ENCODE assay signal across 8 cellular contexts in the genomic region with DNA sequence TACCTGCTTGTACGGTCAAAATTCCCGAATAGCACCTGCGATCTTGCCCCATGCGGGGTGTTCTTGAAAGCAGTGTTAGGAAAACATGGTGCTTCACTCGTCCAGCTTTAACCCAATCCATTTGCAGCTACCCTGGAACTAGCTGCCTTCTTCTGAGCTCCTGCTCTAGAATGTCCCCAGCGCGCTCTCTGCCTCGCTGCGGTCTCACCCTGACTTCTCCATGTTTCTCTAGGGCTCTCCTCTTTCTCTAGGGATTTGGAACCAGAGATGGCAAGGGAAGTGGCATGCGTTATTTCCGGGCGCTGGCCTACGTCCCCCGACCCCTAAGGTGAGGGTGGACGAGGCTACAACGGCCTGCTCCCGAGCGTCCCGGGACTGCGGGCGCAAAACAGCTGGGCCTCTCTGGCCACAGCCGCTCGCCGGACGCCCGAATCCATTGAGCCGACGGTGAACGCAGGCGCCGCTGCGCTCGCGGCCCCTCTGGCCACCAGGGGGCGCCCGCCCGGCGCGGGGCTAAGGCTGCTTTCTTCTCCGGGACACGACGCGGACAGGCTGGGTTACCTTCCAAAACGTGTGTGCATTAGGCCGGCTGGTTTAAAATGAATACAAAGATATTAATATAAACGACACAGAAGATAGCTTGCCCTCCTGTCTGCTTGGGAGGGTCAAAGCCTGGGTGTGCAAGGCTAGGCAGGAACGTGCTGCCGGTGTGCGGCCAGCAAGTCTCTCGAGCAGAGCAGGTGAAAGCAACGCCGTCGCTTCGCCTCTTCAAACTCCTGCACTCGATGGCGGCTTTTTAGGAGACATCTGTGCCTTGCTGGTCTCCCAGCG. TPM values are rescaled to one million over a fixed set of nuclear protein-coding genes. Genes with fewer than 3 reads are reported as not detected.
DNase-seq lines count a peak whose midpoint lies in the region; ATAC-seq and TF ChIP-seq lines count a peak whose summit lies in the region.

No MANE protein-coding gene starts in this region.

- peaks cover 12% of the 10 kb centered on the region for H3K4me1 ChIP-seq in endodermal cell (ENCODE audit: control insufficient read depth, insufficient read depth, low read length)

- 14 to 44% methylated on average over 15 to 56 of the region's 57 CpGs for WGBS in endodermal cell (ENCODE audit: insufficient coverage in 1 of 2, insufficient read length in 1 of 2), 2 experiments

- peaks cover 11% of the 10 kb centered on the region for H3K4me1 Mint-ChIP-seq in activated CD8-positive, alpha-beta memory T cell treated with anti-CD3 and anti-CD28 coated beads, Interleukin-2, amount 10 ng/mL, durations not matched to agents 7 days and 5 days
- peaks cover 35% of the 10 kb centered on the region for H3K4me1 Mint-ChIP-seq in endodermal cell

- H3K27me3 ChIP-seq in endodermal cell (ENCODE audit: control insufficient read depth, insufficient read depth, low read length, poor library complexity, severe bottlenecking): no peaks in the 10 kb centered on the region

- no peak overlapping the region for H3K27ac Mint-ChIP-seq in activated CD8-positive, alpha-beta memory T cell treated with anti-CD3 and anti-CD28 coated beads, Interleukin-2, amount 10 ng/mL, durations not matched to agents 7 days and 5 days
- peak overlapping the region; percentile 98 for H3K27ac Mint-ChIP-seq in endodermal cell

- ATAC-seq in GM18861 (IDR thresholded peaks at IDR 0.05; ENCODE audit: unreplicated experiment): peak; percentile 36
- peak; percentile 52 for ATAC-seq in HG03097 (IDR thresholded peaks at IDR 0.05; ENCODE audit: low FRiP score, unreplicated experiment)
- peak; percentile 59 for ATAC-seq in activated CD8-positive, alpha-beta memory T cell treated with anti-CD3 and anti-CD28 coated beads, Interleukin-2, amount 10 ng/mL, durations not matched to agents 7 days and 5 days

- H3K27ac ChIP-seq in endodermal cell (ENCODE audit: low read depth, low read length): peak overlapping the region; percentile 88

- peak overlapping the region; percentile 97 for H3K9ac ChIP-seq in endodermal cell (ENCODE audit: extremely low read depth, low read length, poor library complexity, severe bottlenecking)

- H3K4me3 ChIP-seq in endodermal cell (ENCODE audit: low read length): peak overlapping the region; percentile 87

- DNase-seq in AG08395 (ENCODE audit: low spot score): peak; percentile 71
- DNase-seq in NCI-H526 treated with DMSO at 0.1 percent for 48 hours (lab: John Stamatoyannopoulos, UW): peak; percentile 90
- DNase-seq in activated CD8-positive, alpha-beta memory T cell treated with anti-CD3 and anti-CD28 coated beads, Interleukin-2, amount 10 ng/mL, durations not matched to agents 7 days and 5 days: peak; percentile 68
- peak; percentile 96 for DNase-seq in endodermal cell
- peak; percentile 98 for DNase-seq in mesenteric fat pad (ENCODE audit: low spot score)
- DNase-seq in stimulated activated CD8-positive, alpha-beta memory T cell treated with anti-CD3 and anti-CD28 coated beads, Interleukin-15, amount 100 ng/mL, for 24 hours (ENCODE audit: low read depth): peak; percentile 70

- no peaks in the 10 kb centered on the region for H3K9me3 Mint-ChIP-seq in activated CD8-positive, alpha-beta memory T cell treated with anti-CD3 and anti-CD28 coated beads, Interleukin-2, amount 10 ng/mL, durations not matched to agents 7 days and 5 days (ENCODE audit: low read depth)
- no peaks in the 10 kb centered on the region for H3K9me3 Mint-ChIP-seq in endodermal cell

- H3K4me3 Mint-ChIP-seq in activated CD8-positive, alpha-beta memory T cell treated with anti-CD3 and anti-CD28 coated beads, Interleukin-2, amount 10 ng/mL, durations not matched to agents 7 days and 5 days: peak overlapping the region; percentile 45
- H3K4me3 Mint-ChIP-seq in endodermal cell: no peak overlapping the region

- H3K27me3 Mint-ChIP-seq in activated CD8-positive, alpha-beta memory T cell treated with anti-CD3 and anti-CD28 coated beads, Interleukin-2, amount 10 ng/mL, durations not matched to agents 7 days and 5 days: peaks cover 26% of the 10 kb centered on the region
- H3K27me3 Mint-ChIP-seq in endodermal cell (ENCODE audit: insufficient read depth): no peaks in the 10 kb centered on the region

- no peaks in the 10 kb centered on the region for H3K9me3 ChIP-seq in endodermal cell (ENCODE audit: control insufficient read depth, low read length)

- peak; percentile 100 for TF ChIP-seq CTCF in endodermal cell (conservative IDR thresholded peaks at IDR 0.05)

- H3K36me3 Mint-ChIP-seq in activated CD8-positive, alpha-beta memory T cell treated with anti-CD3 and anti-CD28 coated beads, Interleukin-2, amount 10 ng/mL, durations not matched to agents 7 days and 5 days: no peaks in the 10 kb centered on the region
- peaks cover 2% of the 10 kb centered on the region for H3K36me3 Mint-ChIP-seq in endodermal cell (ENCODE audit: low read depth)

- H3K36me3 ChIP-seq in endodermal cell (ENCODE audit: control insufficient read depth, insufficient read depth, low read length): peaks cover 11% of the 10 kb centered on the region

- CTCF ChIA-PET in activated CD8-positive, alpha-beta memory T cell treated with anti-CD3 and anti-CD28 coated beads, Interleukin-2, amount 10 ng/mL, durations not matched to agents 7 days and 5 days (lab: Charles Lee): interaction anchor here (0.7 to 2.9 kb wide), 12 partner anchors 9 to 675 kb away, joined by 3 to 8 read pairs (median 4); no protein-coding TSS in a partner anchor

RNA-seq across cellular contexts. Expression of a gene that starts 1.8 kb away (rescaled TPM):
- under 1 TPM; 0.41 to 0.56 TPM for total RNA-seq in activated CD8-positive, alpha-beta memory T cell treated with anti-CD3 and anti-CD28 coated beads, Interleukin-2, amount 10 ng/mL, durations not matched to agents 7 days and 5 days
- total RNA-seq in endodermal cell: 10 to 100 TPM; 87.7 to 96.9 TPM
- polyA plus RNA-seq in endodermal cell (2013, experiment 1 of 2): 92.3 TPM
- 111 TPM for polyA plus RNA-seq in endodermal cell (2013, experiment 2 of 2)
- 55.9 TPM for total RNA-seq in mesenteric fat pad

Comparison
In these comparisons a context has a peak if more than half of its experiments do, and no peak if none do; other contexts are left out.
1. Peak in every context shown above with its lines: DNase-seq, ATAC-seq, H3K4me3 ChIP-seq and H3K27ac ChIP-seq.
2. RNA of a gene that starts 1.8 kb away (total RNA-seq): 87.7 to 96.9 TPM in endodermal cell and 55.9 TPM in mesenteric fat pad (single experiment); 0.41 to 0.56 TPM in activated CD8-positive, alpha-beta memory T cell treated with anti-CD3 and anti-CD28 coated beads, Interleukin-2, amount 10 ng/mL, durations not matched to agents 7 days and 5 days; every median in the first group is over 10 times any median in the second.